Comparison of ENCODE assay signal across 8 cellular contexts in the genomic region with DNA sequence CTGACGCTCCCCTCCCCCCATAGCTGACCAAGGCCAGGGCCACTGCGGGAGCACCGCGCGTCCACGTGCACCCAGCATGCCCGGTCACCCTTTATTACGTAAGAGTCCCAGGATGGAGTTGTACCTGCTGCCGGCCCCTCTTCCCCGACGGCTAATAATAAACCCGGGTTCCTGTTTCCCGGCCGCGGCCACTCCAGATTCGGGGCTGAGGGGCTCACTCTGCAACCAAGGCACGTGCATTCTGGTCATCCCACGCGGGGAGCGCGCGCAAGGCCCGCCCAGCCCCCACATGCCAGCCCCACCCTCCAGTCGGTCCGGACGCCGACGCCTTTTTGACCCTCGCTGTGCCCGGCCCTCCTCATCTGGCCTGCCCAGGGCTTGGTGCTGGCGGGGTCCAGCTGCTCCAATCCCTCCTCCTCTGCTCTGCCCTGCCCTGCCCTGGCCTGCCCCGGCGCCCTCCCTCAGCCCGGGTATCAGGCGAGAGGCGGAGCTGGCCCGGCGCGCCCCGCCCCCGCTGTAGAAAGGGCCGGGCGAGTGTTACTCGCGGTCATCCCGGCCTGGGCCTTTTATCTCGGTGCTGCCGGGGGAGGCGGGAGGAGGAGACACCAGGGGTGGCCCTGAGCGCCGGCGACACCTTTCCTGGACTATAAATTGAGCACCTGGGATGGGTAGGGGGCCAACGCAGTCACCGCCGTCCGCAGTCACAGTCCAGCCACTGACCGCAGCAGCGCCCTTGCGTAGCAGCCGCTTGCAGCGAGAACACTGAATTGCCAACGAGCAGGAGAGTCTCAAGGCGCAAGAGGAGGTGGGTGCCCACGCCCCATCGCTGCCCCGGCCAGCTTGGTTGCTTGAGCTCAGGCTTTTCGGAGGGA. TPM values are rescaled to one million over a fixed set of nuclear protein-coding genes. Genes with fewer than 3 reads are reported as not detected.
DNase-seq lines count a peak whose midpoint lies in the region; ATAC-seq and TF ChIP-seq lines count a peak whose summit lies in the region.

No MANE protein-coding gene starts in this region.

- peak overlapping the region; percentile 87 to 97 (median 94) for H3K9ac ChIP-seq in BLaER1 treated with 17β-estradiol and CSF1 and Interleukin-3, amounts not matched to agents 10 nM and 100 nM

- H4K20me1 ChIP-seq in BLaER1 treated with 17β-estradiol and CSF1 and Interleukin-3, amounts not matched to agents 10 nM and 100 nM: 0 out of 22 replicates have a peak, but pooled peaks cover 0 to 4% (median 0%) of the 10 kb centered on the region in 11 experiments

- 3 to 55% methylated on average over 20 to 40 of the region's 67 CpGs for WGBS in lower leg skin, 2 donors

- intact Hi-C loops in lower leg skin (cut with DNase I; ENCODE audit: low total_unique reads): no loop called here

- ATAC-seq in HG03354 (IDR thresholded peaks at IDR 0.05; ENCODE audit: poor library complexity, severe bottlenecking, unreplicated experiment): peak; percentile 57

- CTCF ChIA-PET in activated CD4-positive, alpha-beta T cell treated with anti-CD3 and anti-CD28 coated beads, Interleukin-2, amount 10 ng/mL, durations not matched to agents 7 days and 5 days (lab: Charles Lee): interaction anchor here (1.1 kb wide), 1 partner anchor 28 kb away, joined by 4 read pairs; no protein-coding TSS in a partner anchor

- POLR2A ChIA-PET in activated CD4-positive, alpha-beta T cell treated with anti-CD3 and anti-CD28 coated beads, Interleukin-2, amount 10 ng/mL, durations not matched to agents 7 days and 5 days (lab: Charles Lee): interaction anchor here (0.6 kb wide), 2 partner anchors 184 to 1050 kb away, joined by 3 to 4 read pairs; no protein-coding TSS in a partner anchor

- peaks cover 35% of the 10 kb centered on the region for H3K36me3 Mint-ChIP-seq in activated CD4-positive, alpha-beta T cell treated with anti-CD3 and anti-CD28 coated beads, Interleukin-2, amount 10 ng/mL, durations not matched to agents 7 days and 5 days (ENCODE audit: low read depth)

- H3K4me1 Mint-ChIP-seq in activated CD4-positive, alpha-beta T cell treated with anti-CD3 and anti-CD28 coated beads, Interleukin-2, amount 10 ng/mL, durations not matched to agents 7 days and 5 days: peaks cover 22% of the 10 kb centered on the region

- peaks cover 13 to 23% (median 20%) of the 10 kb centered on the region in 11 experiments; a peak in 21 of 22 replicates for H3K9me3 ChIP-seq in BLaER1 treated with 17β-estradiol and CSF1 and Interleukin-3, amounts not matched to agents 10 nM and 100 nM (replicated peaks in 1 of 11)

- H3K27me3 ChIP-seq in BLaER1 treated with 17β-estradiol and CSF1 and Interleukin-3, amounts not matched to agents 10 nM and 100 nM: no peaks in the 10 kb centered on the region

- TF ChIP-seq CTCF in lower leg skin (IDR thresholded peaks at IDR 0.05): no peak

- no peaks in the 10 kb centered on the region for H3K9me3 Mint-ChIP-seq in activated CD4-positive, alpha-beta T cell treated with anti-CD3 and anti-CD28 coated beads, Interleukin-2, amount 10 ng/mL, durations not matched to agents 7 days and 5 days

- H3K27me3 Mint-ChIP-seq in activated CD4-positive, alpha-beta T cell treated with anti-CD3 and anti-CD28 coated beads, Interleukin-2, amount 10 ng/mL, durations not matched to agents 7 days and 5 days: no peaks in the 10 kb centered on the region

- peak overlapping the region; percentile 61 to 81 (median 75) for H3K4me2 ChIP-seq in BLaER1 treated with 17β-estradiol and CSF1 and Interleukin-3, amounts not matched to agents 10 nM and 100 nM

- peak overlapping the region; percentile 87 to 97 (median 93) for H3K27ac ChIP-seq in BLaER1 treated with 17β-estradiol and CSF1 and Interleukin-3, amounts not matched to agents 10 nM and 100 nM

- TF ChIP-seq POLR2A in GM19193 (IDR thresholded peaks at IDR 0.05; ENCODE audit: extremely low read depth, insufficient read depth, insufficient read length) (peak; percentile 86), lower leg skin (IDR thresholded peaks at IDR 0.05) (peak in 1 of 2 donors; percentile 28)

- H3K4me1 ChIP-seq in BLaER1 treated with 17β-estradiol and CSF1 and Interleukin-3, amounts not matched to agents 10 nM and 100 nM: peaks cover 19 to 33% (median 23%) of the 10 kb centered on the region in 10 experiments

- H3K27ac Mint-ChIP-seq in activated CD4-positive, alpha-beta T cell treated with anti-CD3 and anti-CD28 coated beads, Interleukin-2, amount 10 ng/mL, durations not matched to agents 7 days and 5 days: peak overlapping the region; percentile 96

- H3K36me3 ChIP-seq in BLaER1 treated with 17β-estradiol and CSF1 and Interleukin-3, amounts not matched to agents 10 nM and 100 nM: peaks cover 9 to 21% (median 11%) of the 10 kb centered on the region in 11 experiments; a peak in 21 of 22 replicates

- DNase-seq in NCI-H524 (lab: John Stamatoyannopoulos, UW) (peak; percentile 73 to 85), ecto neural progenitor cell (ENCODE audit: low spot score) (peak; percentile 88), lower leg skin (ENCODE audit: low spot score in 2 of 2) (peak; percentile 66 to 94)
- peak; percentile 74 for DNase-seq in activated CD4-positive, alpha-beta T cell treated with anti-CD3 and anti-CD28 coated beads, Interleukin-2, amount 10 ng/mL, durations not matched to agents 7 days and 5 days
- peak; percentile 65 to 69 for DNase-seq in stimulated activated CD4-positive, alpha-beta T cell treated with anti-CD3 and anti-CD28 coated beads, Interleukin-4, amount 100 ng/mL, for 48 hours (ENCODE audit: low read depth in 2 of 2)

- peak overlapping the region; percentile 82 for H3K4me3 Mint-ChIP-seq in activated CD4-positive, alpha-beta T cell treated with anti-CD3 and anti-CD28 coated beads, Interleukin-2, amount 10 ng/mL, durations not matched to agents 7 days and 5 days

- H3K4me3 ChIP-seq in BLaER1 treated with 17β-estradiol and CSF1 and Interleukin-3, amounts not matched to agents 10 nM and 100 nM: peak overlapping the region; percentile 77 to 86 (median 82)
- H3K4me3 ChIP-seq in lower leg skin (ENCODE audit: low read depth, poor library complexity, severe bottlenecking): peak overlapping the region; percentile 50

RNA-seq across cellular contexts. Expression of a gene that starts 2.6 kb away (rescaled TPM):
- total RNA-seq in activated CD4-positive, alpha-beta T cell treated with anti-CD3 and anti-CD28 coated beads, Interleukin-2, amount 10 ng/mL, durations not matched to agents 7 days and 5 days: 10 to 100 TPM; 60.8 to 62.0 TPM
- total RNA-seq in lower leg skin: 10 to 100 TPM; 37.6 to 77.4 (median 54.8) TPM

Comparison
In these comparisons a context has a peak if more than half of its experiments do, and no peak if none do; other contexts are left out.
1. Peak in every context shown above with its lines: DNase-seq, ATAC-seq, H3K4me3 ChIP-seq and H3K27ac ChIP-seq.